ENCODE assay signal across 23 cellular contexts in genomic region chr13:40583738-40584137, GRCh38.
A peak's percentile ranks its signal among the peaks of the same experiment; 100 is the strongest.
DNase-seq lines count a peak whose midpoint lies in the region; ATAC-seq and TF ChIP-seq lines count a peak whose summit lies in the region.
"Had no signal": no experiment of that assay in that cellular context is flagged by ENCODE, and none has a peak within 500 bp of the region (broad histone marks: within the 10 kb centered on the region; RNA-seq: fewer than 3 reads in every experiment).

No MANE protein-coding gene starts in this region.

- H3K79me2 ChIP-seq in OCI-LY7 (ENCODE audit: insufficient read depth, low read depth, low read length), result peaks cover 96% of the 10 kb centered on the region
- H3K79me2 ChIP-seq in smooth muscle cell (ENCODE audit: low read depth), result peaks cover 58% of the 10 kb centered on the region
- H3K79me2 ChIP-seq: parathyroid adenoma had no signal

- TF ChIP-seq CTCF in OCI-LY7 (conservative IDR thresholded peaks at IDR 0.05; ENCODE audit: low read length) (no peak), tibial nerve (IDR thresholded peaks at IDR 0.05) (no peak), smooth muscle cell (IDR thresholded peaks at IDR 0.05; ENCODE audit: borderline replicate concordance, insufficient read depth, poor library complexity, severe bottlenecking) (no peak)

- no peaks in the 10 kb centered on the region for H3K27me3 Mint-ChIP-seq in activated T-cell treated with anti-CD3 and anti-CD28 coated beads, Interleukin-2, amount 50 U/mL, for 72 hours (ENCODE audit: low read depth)
- no peaks in the 10 kb centered on the region for H3K27me3 Mint-ChIP-seq in effector memory CD8-positive, alpha-beta T cell
- H3K27me3 Mint-ChIP-seq in stimulated activated naive B cell treated with anti-CD40 and anti-IgM and Interleukin-4, amounts not matched to agents 10 μg/mL and 1 μg/mL and 100 μg/mL, for 72 hours, result no peaks in the 10 kb centered on the region
- H3K27me3 Mint-ChIP-seq: dendritic cell treated with granulocyte-macrophage colony-stimulating factor and Interleukin-4, amounts not matched to agents 40 ng/mL and 50 ng/mL, for 4 days had no signal

- H3K9me2 ChIP-seq in OCI-LY7 (ENCODE audit: insufficient read depth, low read length), result no peaks in the 10 kb centered on the region

- TF ChIP-seq EP300 in tibial nerve (IDR thresholded peaks at IDR 0.05), result no peak

- H3K4me1 Mint-ChIP-seq in activated T-cell treated with anti-CD3 and anti-CD28 coated beads, Interleukin-2, amount 50 U/mL, for 72 hours (ENCODE audit: low read depth), result peaks cover 99% of the 10 kb centered on the region
- peaks cover 49 to 79% of the 10 kb centered on the region in 2 donors for H3K4me1 Mint-ChIP-seq in effector memory CD8-positive, alpha-beta T cell (ENCODE audit: low read depth in 2 of 2)
- peaks cover 58 to 92% of the 10 kb centered on the region in 2 donors for H3K4me1 Mint-ChIP-seq in stimulated activated naive B cell treated with anti-CD40 and anti-IgM and Interleukin-4, amounts not matched to agents 10 μg/mL and 1 μg/mL and 100 μg/mL, for 72 hours

- peak overlapping the region; percentile 0 to 2 for H3K4me3 Mint-ChIP-seq in activated T-cell treated with anti-CD3 and anti-CD28 coated beads, Interleukin-2, amount 50 U/mL, for 72 hours
- no peak overlapping the region for H3K4me3 Mint-ChIP-seq in effector memory CD8-positive, alpha-beta T cell
- H3K4me3 Mint-ChIP-seq in stimulated activated naive B cell treated with anti-CD40 and anti-IgM and Interleukin-4, amounts not matched to agents 10 μg/mL and 1 μg/mL and 100 μg/mL, for 72 hours, result no peak overlapping the region
- H3K4me3 Mint-ChIP-seq: dendritic cell treated with granulocyte-macrophage colony-stimulating factor and Interleukin-4, amounts not matched to agents 40 ng/mL and 50 ng/mL, for 4 days; nephron progenitor cell had no signal

- H3K9me3 ChIP-seq in OCI-LY7 (ENCODE audit: low read length) (peaks cover 14% of the 10 kb centered on the region; the same call in 1 of the 2 replicates), tibial nerve (peaks cover 0 to 16% (median 0%) of the 10 kb centered on the region in 4 donors), smooth muscle cell (replicated peaks; ENCODE audit: low read depth) (no peaks in the 10 kb centered on the region)

- H2AFZ ChIP-seq in OCI-LY7 (ENCODE audit: low read length), result no peak overlapping the region
- no peak overlapping the region for H2AFZ ChIP-seq in smooth muscle cell (ENCODE audit: low read depth)
- H2AFZ ChIP-seq: parathyroid adenoma had no signal

- no peak for TF ChIP-seq POLR2A in tibial nerve (IDR thresholded peaks at IDR 0.05)

- H3K4me1 ChIP-seq in OCI-LY7 (ENCODE audit: insufficient read depth, low read length, poor library complexity, severe bottlenecking) (peaks cover 99% of the 10 kb centered on the region), tibial nerve (peaks cover 0 to 68% (median 49%) of the 10 kb centered on the region in 4 donors), smooth muscle cell (ENCODE audit: low read depth) (peaks cover 13% of the 10 kb centered on the region)
- H3K4me1 ChIP-seq: parathyroid adenoma had no signal

- H4K20me1 ChIP-seq in OCI-LY7 (ENCODE audit: insufficient read depth, low read length) (peaks cover 7% of the 10 kb centered on the region; the same call in 1 of the 2 replicates), smooth muscle cell (ENCODE audit: low read depth) (peaks cover 75% of the 10 kb centered on the region)

- no peaks in the 10 kb centered on the region for H3F3A ChIP-seq in smooth muscle cell (ENCODE audit: low read depth)

- H3K27me3 ChIP-seq in tibial nerve (no peaks in the 10 kb centered on the region), smooth muscle cell (ENCODE audit: low read depth) (no peaks in the 10 kb centered on the region)
- H3K27me3 ChIP-seq: right lobe of liver had no signal

- BruUV-seq in OCI-LY7 (replicated peaks; lab: Mats Ljungman, UMichigan), result no TSS peak

- peaks cover 8 to 15% of the 10 kb centered on the region in 2 donors for H3K36me3 Mint-ChIP-seq in activated T-cell treated with anti-CD3 and anti-CD28 coated beads, Interleukin-2, amount 50 U/mL, for 72 hours (ENCODE audit: insufficient read depth in 2 of 2)
- H3K36me3 Mint-ChIP-seq in effector memory CD8-positive, alpha-beta T cell (ENCODE audit: insufficient read depth), result peaks cover 10% of the 10 kb centered on the region
- peaks cover 16 to 21% of the 10 kb centered on the region in 2 donors for H3K36me3 Mint-ChIP-seq in stimulated activated naive B cell treated with anti-CD40 and anti-IgM and Interleukin-4, amounts not matched to agents 10 μg/mL and 1 μg/mL and 100 μg/mL, for 72 hours

- H3K27ac ChIP-seq in OCI-LY7 (ENCODE audit: low read depth, low read length, poor library complexity, severe bottlenecking) (peak overlapping the region; percentile 99), tibial nerve (peak overlapping the region in 1 of 4 donors; percentile 22), smooth muscle cell (ENCODE audit: low read depth) (no peak overlapping the region)
- H3K27ac ChIP-seq: parathyroid adenoma, right lobe of liver, VCaP had no signal

- DNase-seq in activated T-cell treated with anti-CD3 and anti-CD28 coated beads, Interleukin-2, amount 50 U/mL, for 72 hours, result no peak
- DNase-seq in activated T-cell treated with anti-CD3 and anti-CD28 coated beads, Interleukin-2, amount 50 U/mL, for 48 hours, result no peak
- DNase-seq in OCI-LY7 (ENCODE audit: low spot score), result no peak
- no peak for DNase-seq in effector memory CD8-positive, alpha-beta T cell
- no peak for DNase-seq in stimulated activated naive B cell treated with anti-CD40 and anti-IgM and Interleukin-4, amounts not matched to agents 10 μg/mL and 1 μg/mL and 100 μg/mL, for 72 hours
- DNase-seq in tibial nerve (ENCODE audit: low spot score in 2 of 2), result no peak
- DNase-seq in smooth muscle cell (lab: John Stamatoyannopoulos, UW; ENCODE audit: unreplicated experiment), result no peak
- DNase-seq in ecto neural progenitor cell (ENCODE audit: low spot score), result no peak
- DNase-seq: activated CD8-positive, alpha-beta memory T cell treated with anti-CD3 and anti-CD28 coated beads for 24 hours; activated effector memory CD4-positive, alpha-beta T cell treated with Interleukin-2 at 50 U/mL for 16 hours; C1 segment of cervical spinal cord; caudate nucleus; foreskin fibroblast; IMR-90; NCI-H1417; NCI-H510A treated with DMSO at 0.1 percent for 48 hours; nephron progenitor cell; right lobe of liver; T-helper 2 cell had no signal

- H3K9ac ChIP-seq in smooth muscle cell (ENCODE audit: low read depth), result no peak overlapping the region
- H3K9ac ChIP-seq: parathyroid adenoma had no signal

- H3K27ac Mint-ChIP-seq in activated T-cell treated with anti-CD3 and anti-CD28 coated beads, Interleukin-2, amount 50 U/mL, for 72 hours, result no peak overlapping the region
- H3K27ac Mint-ChIP-seq in effector memory CD8-positive, alpha-beta T cell, result peak overlapping the region; percentile 20 to 27
- H3K27ac Mint-ChIP-seq in stimulated activated naive B cell treated with anti-CD40 and anti-IgM and Interleukin-4, amounts not matched to agents 10 μg/mL and 1 μg/mL and 100 μg/mL, for 72 hours, result peak overlapping the region; percentile 65
- H3K27ac Mint-ChIP-seq: dendritic cell treated with granulocyte-macrophage colony-stimulating factor and Interleukin-4, amounts not matched to agents 40 ng/mL and 50 ng/mL, for 4 days; nephron progenitor cell had no signal

- CTCF ChIA-PET in OCI-LY7 (lab: Charles Lee; ENCODE audit: unreplicated experiment), result no interaction called here

- intact Hi-C loops in OCI-LY7 (cut with micrococcal nuclease; ENCODE audit: unreplicated experiment), result loop anchor here (5.0 to 10.0 kb wide), 3 partner anchors 151 to 421 kb away; partner anchors contain the start of gene MRPS31

- ATAC-seq in activated T-cell treated with anti-CD3 and anti-CD28 coated beads, Interleukin-2, amount 50 U/mL, for 72 hours (replicated peaks in 1 of 2), result peak; percentile 43 to 47
- ATAC-seq in effector memory CD8-positive, alpha-beta T cell (replicated peaks), result no peak
- no peak for ATAC-seq in stimulated activated naive B cell treated with anti-CD40 and anti-IgM and Interleukin-4, amounts not matched to agents 10 μg/mL and 1 μg/mL and 100 μg/mL, for 72 hours (replicated peaks)
- ATAC-seq: left lobe of liver, right lobe of liver had no signal

- H3K4me3 ChIP-seq in OCI-LY7 (ENCODE audit: low read depth, low read length, poor library complexity, severe bottlenecking) (no peak overlapping the region), tibial nerve (no peak overlapping the region), smooth muscle cell (no peak overlapping the region)
- H3K4me3 ChIP-seq: right lobe of liver had no signal

- H3K36me3 ChIP-seq in OCI-LY7 (ENCODE audit: insufficient read depth, low read length) (peaks cover 33% of the 10 kb centered on the region), tibial nerve (peaks cover 0 to 7% (median 0%) of the 10 kb centered on the region in 3 donors), smooth muscle cell (ENCODE audit: low read depth) (no peaks in the 10 kb centered on the region)
- H3K36me3 ChIP-seq: right lobe of liver had no signal

- POLR2A ChIA-PET in OCI-LY7 (lab: Charles Lee), result interaction anchor here (0.6 to 1.6 kb wide), 6 partner anchors 10 to 208 kb away, joined by 3 to 6 read pairs (median 3); no protein-coding TSS in a partner anchor

- peaks cover 5 to 10% of the 10 kb centered on the region in 2 donors for H3K9me3 Mint-ChIP-seq in activated T-cell treated with anti-CD3 and anti-CD28 coated beads, Interleukin-2, amount 50 U/mL, for 72 hours
- no peaks in the 10 kb centered on the region for H3K9me3 Mint-ChIP-seq in effector memory CD8-positive, alpha-beta T cell
- peaks cover 11 to 12% of the 10 kb centered on the region in 2 donors for H3K9me3 Mint-ChIP-seq in stimulated activated naive B cell treated with anti-CD40 and anti-IgM and Interleukin-4, amounts not matched to agents 10 μg/mL and 1 μg/mL and 100 μg/mL, for 72 hours

- no peak overlapping the region for H3K4me2 ChIP-seq in OCI-LY7 (ENCODE audit: low read length)
- H3K4me2 ChIP-seq in smooth muscle cell, result no peak overlapping the region

Comparison
In these comparisons a context has a peak if more than half of its experiments do, and no peak if none do; other contexts are left out.
1. ATAC-seq: peak in activated T-cell treated with anti-CD3 and anti-CD28 coated beads, Interleukin-2, amount 50 U/mL, for 72 hours (2 of 2); none in effector memory CD8-positive, alpha-beta T cell (single experiment) and stimulated activated naive B cell treated with anti-CD40 and anti-IgM and Interleukin-4, amounts not matched to agents 10 μg/mL and 1 μg/mL and 100 μg/mL, for 72 hours (0 of 2).
2. H3K4me3 Mint-ChIP-seq: peak in activated T-cell treated with anti-CD3 and anti-CD28 coated beads, Interleukin-2, amount 50 U/mL, for 72 hours (2 of 2); none in effector memory CD8-positive, alpha-beta T cell (0 of 2) and stimulated activated naive B cell treated with anti-CD40 and anti-IgM and Interleukin-4, amounts not matched to agents 10 μg/mL and 1 μg/mL and 100 μg/mL, for 72 hours (0 of 2).